In genomic region chr18:44708451-44709083, GRCh38 we compare ENCODE assay signal across 16 cellular contexts. TPM values are rescaled to one million over a fixed set of nuclear protein-coding genes. Genes with fewer than 3 reads are reported as not detected.
DNase-seq lines count a peak whose midpoint lies in the region; ATAC-seq and TF ChIP-seq lines count a peak whose summit lies in the region.
"Had no signal": no experiment of that assay in that cellular context is flagged by ENCODE, and none has a peak within 500 bp of the region (broad histone marks: within the 10 kb centered on the region; RNA-seq: fewer than 3 reads in every experiment).

No MANE protein-coding gene starts in this region.

- H3K27me3 Mint-ChIP-seq in MCF 10A (ENCODE audit: insufficient read depth, unreplicated experiment), result no peaks in the 10 kb centered on the region

- DNase-seq in breast epithelium (ENCODE audit: low spot score in 2 of 2), result no peak
- no peak for DNase-seq in MCF 10A (ENCODE audit: unreplicated experiment)
- DNase-seq in left cardiac atrium, result no peak
- no peak for DNase-seq in psoas muscle
- peak in 1 of 2 donors; percentile 58 for DNase-seq in aorta
- no peak for DNase-seq in activated T-cell treated with anti-CD3 and anti-CD28 coated beads for 4 hours
- DNase-seq in DMS153 treated with DMSO at 0.1 percent for 48 hours (lab: John Stamatoyannopoulos, UW; ENCODE audit: unreplicated experiment), result no peak
- no peak for DNase-seq in stimulated activated CD4-positive, alpha-beta T cell treated with anti-CD3 and anti-CD28 coated beads, Interleukin-4, amount 100 ng/mL, for 1 hour
- DNase-seq: Caco-2; MV-4-11; NCI-H510A treated with DMSO at 0.1 percent for 48 hours; nephron progenitor cell; SHP77 treated with DMSO at 0.1 percent for 48 hours; stimulated activated naive CD4-positive, alpha-beta T cell treated with Interleukin-2 at 50 U/mL for 16 hours had no signal

- H3K27ac Mint-ChIP-seq in MCF 10A (ENCODE audit: low read depth, unreplicated experiment), result no peak overlapping the region

- H3K4me1 ChIP-seq in breast epithelium, result no peaks in the 10 kb centered on the region
- peaks cover 47% of the 10 kb centered on the region for H3K4me1 ChIP-seq in psoas muscle
- peaks cover 0 to 2% of the 10 kb centered on the region in 2 donors for H3K4me1 ChIP-seq in aorta (ENCODE audit: control insufficient read depth in 1 of 2, insufficient read depth in 2 of 2, low read length in 2 of 2)
- H3K4me1 ChIP-seq: Caco-2 had no signal

- no peak overlapping the region for H3K4me3 ChIP-seq in breast epithelium
- H3K4me3 ChIP-seq in psoas muscle, result no peak overlapping the region
- H3K4me3 ChIP-seq in aorta (ENCODE audit: low read length in 2 of 2), result peak overlapping the region in 1 of 2 donors; percentile 29

- H3K4me3 Mint-ChIP-seq in MCF 10A (ENCODE audit: unreplicated experiment), result no peak overlapping the region
- H3K4me3 Mint-ChIP-seq: nephron progenitor cell had no signal

- intact Hi-C loops in breast epithelium (cut with DNase I; ENCODE audit: low total_unique reads) (no loop called here), MCF 10A (cut with micrococcal nuclease) (no loop called here), left cardiac atrium (cut with DNase I) (no loop called here), psoas muscle (cut with DNase I) (no loop called here), aorta (cut with DNase I) (no loop called here)

- CTCF ChIA-PET in MCF 10A (lab: Yijun Ruan, JAX), result no interaction called here

- no peaks in the 10 kb centered on the region for H3K9me3 Mint-ChIP-seq in MCF 10A (ENCODE audit: unreplicated experiment)

- peaks cover 12% of the 10 kb centered on the region for H3K4me1 Mint-ChIP-seq in MCF 10A (ENCODE audit: insufficient read depth, unreplicated experiment)

- no peaks in the 10 kb centered on the region for H3K36me3 ChIP-seq in breast epithelium
- no peaks in the 10 kb centered on the region for H3K36me3 ChIP-seq in psoas muscle (ENCODE audit: insufficient read depth in 1 of 2, low read depth in 1 of 2)
- H3K36me3 ChIP-seq in aorta (ENCODE audit: control insufficient read depth in 1 of 2, insufficient read depth in 2 of 2, low read length in 1 of 2), result peaks cover 0 to 2% of the 10 kb centered on the region in 2 donors

- H3K36me3 Mint-ChIP-seq in MCF 10A (ENCODE audit: insufficient read depth, unreplicated experiment), result peaks cover 4% of the 10 kb centered on the region

- ATAC-seq in left cardiac atrium (peak; percentile 28 to 31), psoas muscle (peak; percentile 59 to 87 (median 72)), aorta (ENCODE audit: low FRiP score) (peak; percentile 74)

- WGBS in psoas muscle, 3 donors, result 50 to 68% (median 53%) methylated on average over 9 of the region's 9 CpGs
- 23 to 25% methylated on average over 9 of the region's 9 CpGs for WGBS in aorta, 2 donors

- BruUV-seq in MCF 10A (replicated peaks; lab: Mats Ljungman, UMichigan), result no TSS peak

- POLR2A ChIA-PET in MCF 10A (lab: Yijun Ruan, JAX), result interaction anchor here (0.7 to 1.1 kb wide), 2 partner anchors 9 to 24 kb away, joined by 3 read pairs; no protein-coding TSS in a partner anchor

- H3K9me3 ChIP-seq in breast epithelium (no peaks in the 10 kb centered on the region), psoas muscle (no peaks in the 10 kb centered on the region), aorta (ENCODE audit: control insufficient read depth, low read length) (no peaks in the 10 kb centered on the region)
- H3K9me3 ChIP-seq: Caco-2 had no signal

- H3K27ac ChIP-seq in breast epithelium, result peak overlapping the region; percentile 57 to 81
- peak overlapping the region; percentile 43 for H3K27ac ChIP-seq in psoas muscle
- no peak overlapping the region for H3K27ac ChIP-seq in aorta (ENCODE audit: low read depth in 1 of 2, low read length in 2 of 2)
- H3K27ac ChIP-seq: 22Rv1, VCaP had no signal

- no peaks in the 10 kb centered on the region for H3K27me3 ChIP-seq in breast epithelium
- no peaks in the 10 kb centered on the region for H3K27me3 ChIP-seq in psoas muscle (ENCODE audit: insufficient read depth in 3 of 3, low read length in 2 of 3)
- H3K27me3 ChIP-seq in aorta (ENCODE audit: control insufficient read depth in 1 of 2, insufficient read depth in 2 of 2, low read length in 1 of 2), result no peaks in the 10 kb centered on the region

- TF ChIP-seq POLR2A in breast epithelium (IDR thresholded peaks at IDR 0.05), result no peak

- no peak for TF ChIP-seq CTCF in breast epithelium (IDR thresholded peaks at IDR 0.05)
- no peak for TF ChIP-seq CTCF in MCF 10A (IDR thresholded peaks at IDR 0.05; ENCODE audit: unreplicated experiment)
- no peak for TF ChIP-seq CTCF in psoas muscle (IDR thresholded peaks at IDR 0.05)

RNA-seq across cellular contexts. Expression of gene SETBP1, which starts 27.9 kb away (rescaled TPM):
- total RNA-seq in breast epithelium, result 10 to 100 TPM; 26.2 to 40.1 (median 37.0) TPM
- total RNA-seq in MCF 10A (2022), result 4.8 and 4.9 TPM in 2 replicates
- 10 to 100 TPM in 1 of 2 donors, 1 to 10 TPM in 1; 9.8 to 16.7 TPM for total RNA-seq in left cardiac atrium
- 10 to 100 TPM; 10.5 to 21.0 (median 20.2) TPM for total RNA-seq in psoas muscle
- 1 to 10 TPM in 2 of 3 donors, under 1 TPM in 1; 0.61 to 4.8 (median 2.5) TPM for polyA plus RNA-seq in psoas muscle
- total RNA-seq in aorta, result 10 to 100 TPM; 42.4 to 85.0 TPM
- 1 to 10 TPM; 1.3 to 5.8 TPM for polyA plus RNA-seq in aorta

Comparison
In these comparisons a context has a peak if more than half of its experiments do, and no peak if none do; other contexts are left out.
1. H3K27ac ChIP-seq: peak in breast epithelium (2 of 2) and psoas muscle (single experiment); none in aorta (0 of 2).
2. Peak in every context shown above with its lines, with median percentiles within 50 percentile points of each other: ATAC-seq.